Comparison of ENCODE assay signal across 8 cellular contexts in the genomic region with DNA sequence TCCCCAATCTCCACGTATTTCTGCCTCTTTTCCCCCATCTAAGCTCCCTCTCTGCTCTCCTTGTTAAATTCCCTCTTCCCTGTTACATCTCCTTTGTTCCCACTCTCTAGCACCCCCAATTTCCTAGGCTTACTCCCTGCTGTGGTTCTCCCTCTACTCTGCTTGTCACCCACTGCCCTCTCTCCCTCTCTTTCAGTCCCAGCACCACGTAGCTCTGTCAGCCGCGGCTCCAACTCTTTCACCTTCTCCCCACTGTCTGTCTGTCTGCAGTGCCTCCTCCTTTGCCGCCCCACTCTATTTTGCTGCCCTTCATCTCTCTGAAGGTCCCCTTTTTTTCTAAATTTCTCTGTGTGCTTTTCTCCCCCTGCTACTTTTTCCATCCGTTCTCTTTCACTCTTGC. TPM values are rescaled to one million over a fixed set of nuclear protein-coding genes. Genes with fewer than 3 reads are reported as not detected.
DNase-seq lines count a peak whose midpoint lies in the region; ATAC-seq and TF ChIP-seq lines count a peak whose summit lies in the region.

No MANE protein-coding gene starts in this region.

- peak overlapping the region; percentile 53 to 57 for H3K9ac ChIP-seq in liver (ENCODE audit: low read depth in 1 of 2, low read length in 2 of 2)

- peaks cover 87% of the 10 kb centered on the region for H3K36me3 Mint-ChIP-seq in activated T-cell treated with anti-CD3 and anti-CD28 coated beads, Interleukin-2, amount 50 U/mL, for 24 hours (ENCODE audit: low read depth)
- H3K36me3 Mint-ChIP-seq in type B pancreatic cell = peaks cover 48% of the 10 kb centered on the region

- WGBS in liver = 14% methylated on average over 6 of the region's 6 CpGs

- TF ChIP-seq RAD21 in liver (IDR thresholded peaks at IDR 0.05) = no peak

- H3K4me1 ChIP-seq in liver (ENCODE audit: control insufficient read depth in 4 of 4, insufficient read depth in 4 of 4, low read length in 3 of 4) = peaks cover 0 to 17% (median 13%) of the 10 kb centered on the region in 4 donors

- H3K9me3 Mint-ChIP-seq in activated T-cell treated with anti-CD3 and anti-CD28 coated beads, Interleukin-2, amount 50 U/mL, for 24 hours = peaks cover 70% of the 10 kb centered on the region
- peaks cover 21% of the 10 kb centered on the region for H3K9me3 Mint-ChIP-seq in type B pancreatic cell

- H3K4me3 Mint-ChIP-seq in activated T-cell treated with anti-CD3 and anti-CD28 coated beads, Interleukin-2, amount 50 U/mL, for 24 hours = peak overlapping the region; percentile 92
- H3K4me3 Mint-ChIP-seq in type B pancreatic cell = peak overlapping the region; percentile 97

- peak overlapping the region; percentile 92 for H3K27ac Mint-ChIP-seq in activated T-cell treated with anti-CD3 and anti-CD28 coated beads, Interleukin-2, amount 50 U/mL, for 24 hours
- H3K27ac Mint-ChIP-seq in type B pancreatic cell = peak overlapping the region; percentile 91

- H3K27me3 Mint-ChIP-seq in activated T-cell treated with anti-CD3 and anti-CD28 coated beads, Interleukin-2, amount 50 U/mL, for 24 hours = no peaks in the 10 kb centered on the region
- no peaks in the 10 kb centered on the region for H3K27me3 Mint-ChIP-seq in type B pancreatic cell

- no peak overlapping the region for H3K27ac ChIP-seq in liver (ENCODE audit: low read depth in 1 of 2, low read length in 2 of 2)

- H3K27me3 ChIP-seq in liver (ENCODE audit: control insufficient read depth in 4 of 4, insufficient read depth in 4 of 4, low read length in 3 of 4) = no peaks in the 10 kb centered on the region

- DNase-seq in activated T-cell treated with anti-CD3 and anti-CD28 coated beads, Interleukin-2, amount 50 U/mL, for 24 hours = no peak
- DNase-seq in activated T-cell treated with anti-CD3 and anti-CD28 coated beads for 4 hours (no peak), astrocyte of the cerebellum (ENCODE audit: low read depth) (no peak), type B pancreatic cell (ENCODE audit: extremely low spot score, unreplicated experiment) (no peak), omental fat pad (ENCODE audit: low spot score) (no peak), NCI-H524 (lab: John Stamatoyannopoulos, UW) (no peak)

- H3K36me3 ChIP-seq in liver (ENCODE audit: control insufficient read depth in 4 of 4, insufficient read depth in 3 of 4, low read depth in 1 of 4, low read length in 3 of 4) = peaks cover 0 to 31% (median 20%) of the 10 kb centered on the region in 4 donors

- peaks cover 40% of the 10 kb centered on the region for H3K4me1 Mint-ChIP-seq in activated T-cell treated with anti-CD3 and anti-CD28 coated beads, Interleukin-2, amount 50 U/mL, for 24 hours (ENCODE audit: low read depth)
- H3K4me1 Mint-ChIP-seq in type B pancreatic cell (ENCODE audit: unreplicated experiment) = peaks cover 20% of the 10 kb centered on the region

- in situ Hi-C loops in astrocyte of the cerebellum (cut with HindIII; ENCODE audit: low sequenced_read_pairs) = no loop called here

- H3K4me3 ChIP-seq in astrocyte of the cerebellum (ENCODE audit: low read depth, low read length) (peak overlapping the region; percentile 99), liver (ENCODE audit: low read depth in 1 of 3, low read length in 3 of 3) (peak overlapping the region; percentile 71 to 95 (median 91))

- ATAC-seq in HG02623 (IDR thresholded peaks at IDR 0.05; ENCODE audit: unreplicated experiment) = no peak
- no peak for ATAC-seq in omental fat pad (ENCODE audit: low FRiP score)

- TF ChIP-seq CTCF in astrocyte of the cerebellum (IDR thresholded peaks at IDR 0.05; ENCODE audit: low read depth, low read length, missing control alignments) (no peak), liver (IDR thresholded peaks at IDR 0.05; ENCODE audit: low read depth, low read length, missing input control) (no peak), type B pancreatic cell (conservative IDR thresholded peaks at IDR 0.05) (no peak), omental fat pad (IDR thresholded peaks at IDR 0.05) (no peak)

- peaks cover 22 to 65% (median 28%) of the 10 kb centered on the region in 4 donors for H3K9me3 ChIP-seq in liver (ENCODE audit: control insufficient read depth in 4 of 4, low read length in 3 of 4)

TF ChIP-seq in liver, 16 proteins besides CTCF, POLR2A, EP300 and RAD21:
- TF ChIP-seq TAF1 (conservative IDR thresholded peaks at IDR 0.05) (no peak), JUND (IDR thresholded peaks at IDR 0.05) (no peak), HNF4G (IDR thresholded peaks at IDR 0.05) (no peak), SP1 (IDR thresholded peaks at IDR 0.05) (no peak), NR2F2 (IDR thresholded peaks at IDR 0.05) (no peak), RXRA (IDR thresholded peaks at IDR 0.05) (no peak), EGR1 (IDR thresholded peaks at IDR 0.05; ENCODE audit: low read depth in 2 of 2) (no peak), YY1 (IDR thresholded peaks at IDR 0.05) (no peak), FOXA1 (IDR thresholded peaks at IDR 0.05) (no peak), GABPA (IDR thresholded peaks at IDR 0.05 in 1 of 2, conservative IDR thresholded peaks at IDR 0.05 in 1 of 2) (no peak)
- TF ChIP-seq, protein P1, sequence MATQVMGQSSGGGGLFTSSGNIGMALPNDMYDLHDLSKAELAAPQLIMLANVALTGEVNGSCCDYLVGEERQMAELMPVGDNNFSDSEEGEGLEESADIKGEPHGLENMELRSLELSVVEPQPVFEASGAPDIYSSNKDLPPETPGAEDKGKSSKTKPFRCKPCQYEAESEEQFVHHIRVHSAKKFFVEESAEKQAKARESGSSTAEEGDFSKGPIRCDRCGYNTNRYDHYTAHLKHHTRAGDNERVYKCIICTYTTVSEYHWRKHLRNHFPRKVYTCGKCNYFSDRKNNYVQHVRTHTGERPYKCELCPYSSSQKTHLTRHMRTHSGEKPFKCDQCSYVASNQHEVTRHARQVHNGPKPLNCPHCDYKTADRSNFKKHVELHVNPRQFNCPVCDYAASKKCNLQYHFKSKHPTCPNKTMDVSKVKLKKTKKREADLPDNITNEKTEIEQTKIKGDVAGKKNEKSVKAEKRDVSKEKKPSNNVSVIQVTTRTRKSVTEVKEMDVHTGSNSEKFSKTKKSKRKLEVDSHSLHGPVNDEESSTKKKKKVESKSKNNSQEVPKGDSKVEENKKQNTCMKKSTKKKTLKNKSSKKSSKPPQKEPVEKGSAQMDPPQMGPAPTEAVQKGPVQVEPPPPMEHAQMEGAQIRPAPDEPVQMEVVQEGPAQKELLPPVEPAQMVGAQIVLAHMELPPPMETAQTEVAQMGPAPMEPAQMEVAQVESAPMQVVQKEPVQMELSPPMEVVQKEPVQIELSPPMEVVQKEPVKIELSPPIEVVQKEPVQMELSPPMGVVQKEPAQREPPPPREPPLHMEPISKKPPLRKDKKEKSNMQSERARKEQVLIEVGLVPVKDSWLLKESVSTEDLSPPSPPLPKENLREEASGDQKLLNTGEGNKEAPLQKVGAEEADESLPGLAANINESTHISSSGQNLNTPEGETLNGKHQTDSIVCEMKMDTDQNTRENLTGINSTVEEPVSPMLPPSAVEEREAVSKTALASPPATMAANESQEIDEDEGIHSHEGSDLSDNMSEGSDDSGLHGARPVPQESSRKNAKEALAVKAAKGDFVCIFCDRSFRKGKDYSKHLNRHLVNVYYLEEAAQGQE (IDR thresholded peaks at IDR 0.05) = no peak
- TF ChIP-seq, protein P2, sequence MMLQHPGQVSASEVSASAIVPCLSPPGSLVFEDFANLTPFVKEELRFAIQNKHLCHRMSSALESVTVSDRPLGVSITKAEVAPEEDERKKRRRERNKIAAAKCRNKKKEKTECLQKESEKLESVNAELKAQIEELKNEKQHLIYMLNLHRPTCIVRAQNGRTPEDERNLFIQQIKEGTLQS (IDR thresholded peaks at IDR 0.05) = no peak
- TF ChIP-seq, protein P3, sequence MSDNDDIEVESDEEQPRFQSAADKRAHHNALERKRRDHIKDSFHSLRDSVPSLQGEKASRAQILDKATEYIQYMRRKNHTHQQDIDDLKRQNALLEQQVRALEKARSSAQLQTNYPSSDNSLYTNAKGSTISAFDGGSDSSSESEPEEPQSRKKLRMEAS (IDR thresholded peaks at IDR 0.05) = no peak
- TF ChIP-seq, protein P4, sequence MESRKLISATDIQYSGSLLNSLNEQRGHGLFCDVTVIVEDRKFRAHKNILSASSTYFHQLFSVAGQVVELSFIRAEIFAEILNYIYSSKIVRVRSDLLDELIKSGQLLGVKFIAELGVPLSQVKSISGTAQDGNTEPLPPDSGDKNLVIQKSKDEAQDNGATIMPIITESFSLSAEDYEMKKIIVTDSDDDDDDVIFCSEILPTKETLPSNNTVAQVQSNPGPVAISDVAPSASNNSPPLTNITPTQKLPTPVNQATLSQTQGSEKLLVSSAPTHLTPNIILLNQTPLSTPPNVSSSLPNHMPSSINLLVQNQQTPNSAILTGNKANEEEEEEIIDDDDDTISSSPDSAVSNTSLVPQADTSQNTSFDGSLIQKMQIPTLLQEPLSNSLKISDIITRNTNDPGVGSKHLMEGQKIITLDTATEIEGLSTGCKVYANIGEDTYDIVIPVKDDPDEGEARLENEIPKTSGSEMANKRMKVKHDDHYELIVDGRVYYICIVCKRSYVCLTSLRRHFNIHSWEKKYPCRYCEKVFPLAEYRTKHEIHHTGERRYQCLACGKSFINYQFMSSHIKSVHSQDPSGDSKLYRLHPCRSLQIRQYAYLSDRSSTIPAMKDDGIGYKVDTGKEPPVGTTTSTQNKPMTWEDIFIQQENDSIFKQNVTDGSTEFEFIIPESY (IDR thresholded peaks at IDR 0.05) = no peak

RNA-seq across cellular contexts. Expression of a gene that starts 1.0 kb away (rescaled TPM):
- 10 to 100 TPM in 1 of 2 donors, 1 to 10 TPM in 1; 5.9 to 11.1 TPM for total RNA-seq in liver
- 1 to 10 TPM in 1 of 2 donors, under 1 TPM in 1; 0.86 to 2.5 TPM for polyA plus RNA-seq in liver
- 27.7 and 35.7 TPM in 2 replicates for total RNA-seq in type B pancreatic cell (ENCODE audit: low replicate concordance)
- total RNA-seq in omental fat pad = 10 to 100 TPM; 11.2 to 32.9 (median 21.8) TPM

RNA-seq across cellular contexts. Expression of a gene that starts 45.2 kb away (rescaled TPM):
- total RNA-seq in liver = 1 to 10 TPM; 4.1 TPM
- 1 to 10 TPM; 1.5 to 3.0 TPM for polyA plus RNA-seq in liver
- 18.7 and 26.5 TPM in 2 replicates for total RNA-seq in type B pancreatic cell (ENCODE audit: low replicate concordance)
- 1 to 10 TPM; 3.0 to 7.1 (median 6.1) TPM for total RNA-seq in omental fat pad

RNA-seq across cellular contexts. Expression of a gene that starts 45.9 kb away (rescaled TPM):
- total RNA-seq in liver (1 to 10 TPM; 2.8 to 4.8 TPM), type B pancreatic cell (ENCODE audit: low replicate concordance) (12.7 and 19.1 TPM in 2 replicates), omental fat pad (10 to 100 TPM in 3 of 4 donors, 1 to 10 TPM in 1; 7.3 to 15.3 (median 11.7) TPM)
- under 1 TPM; 0.83 to 0.99 TPM for polyA plus RNA-seq in liver
